In genomic region chr17:62444063-62444462, GRCh38 we compare ENCODE assay signal across 32 cellular contexts.
"Had no signal": no experiment of that assay in that cellular context is flagged by ENCODE, and none has a peak within 500 bp of the region (broad histone marks: within the 10 kb centered on the region; RNA-seq: fewer than 3 reads in every experiment).

No MANE protein-coding gene starts in this region.

- H3K9me3 ChIP-seq: ascending aorta had no signal

- H3K27me3 ChIP-seq: ascending aorta, cardiac muscle cell had no signal

- H3K4me3 ChIP-seq: ascending aorta, cardiac muscle cell had no signal

- ATAC-seq: activated CD4-positive, alpha-beta T cell treated with anti-CD3 and anti-CD28 coated beads for 36 hours; activated CD4-positive, CD25-positive, alpha-beta regulatory T cell treated with anti-CD3 and anti-CD28 coated beads, Interleukin-2, amount 50 U/mL, for 24 hours; activated CD8-positive, alpha-beta memory T cell treated with anti-CD3 and anti-CD28 coated beads, Interleukin-2, amount 10 ng/mL, durations not matched to agents 7 days and 5 days; activated CD8-positive, alpha-beta T cell treated with anti-CD3 and anti-CD28 coated beads, Interleukin-2, amount 10 ng/mL, durations not matched to agents 7 days and 5 days; activated naive CD8-positive, alpha-beta T cell treated with anti-CD3 and anti-CD28 coated beads, Interleukin-2, amount 50 U/mL, for 24 hours had no signal

- H3K4me1 ChIP-seq: ascending aorta had no signal

- H3K27ac ChIP-seq: ascending aorta, cardiac muscle cell, VCaP had no signal

- DNase-seq: activated B cell treated with CpG ODN at 0.5 μM for 24 hours; activated CD4-positive, alpha-beta memory T cell treated with anti-CD3 and anti-CD28 coated beads, Interleukin-2, amount 10 ng/mL, durations not matched to agents 7 days and 5 days; activated CD4-positive, alpha-beta T cell treated with anti-CD3 and anti-CD28 coated beads for 1 hour; activated CD4-positive, alpha-beta T cell treated with anti-CD3 and anti-CD28 coated beads for 36 hours; activated CD4-positive, alpha-beta T cell treated with anti-CD3 and anti-CD28 coated beads for 48 hours; activated CD4-positive, alpha-beta T cell treated with anti-CD3 and anti-CD28 coated beads, Interleukin-2, amount 10 ng/mL, durations not matched to agents 7 days and 5 days; activated CD4-positive, alpha-beta T cell treated with anti-CD3 and anti-CD28 coated beads, Interleukin-2, amount 50 U/mL, for 48 hours; activated CD8-positive, alpha-beta memory T cell treated with anti-CD3 and anti-CD28 coated beads for 24 hours; activated CD8-positive, alpha-beta memory T cell treated with anti-CD3 and anti-CD28 coated beads, Interleukin-2, amount 10 ng/mL, durations not matched to agents 7 days and 5 days; activated CD8-positive, alpha-beta memory T cell treated with anti-CD3 and anti-CD28 coated beads, Interleukin-2, amount 50 U/mL, for 48 hours; activated CD8-positive, alpha-beta T cell treated with anti-CD3 and anti-CD28 coated beads, Interleukin-2, amount 10 ng/mL, durations not matched to agents 7 days and 5 days; activated effector memory CD4-positive, alpha-beta T cell treated with Interleukin-2 at 50 U/mL for 16 hours; activated gamma-delta T cell; activated naive CD4-positive, alpha-beta T cell treated with anti-CD3 and anti-CD28 coated beads, Interleukin-2, amount 10 ng/mL, durations not matched to agents 7 days and 5 days; activated naive CD4-positive, alpha-beta T cell treated with Interleukin-2 at 50 U/mL for 16 hours; activated naive CD8-positive, alpha-beta T cell treated with anti-CD3 and anti-CD28 coated beads, Interleukin-2, amount 10 ng/mL, durations not matched to agents 7 days and 5 days; activated naive CD8-positive, alpha-beta T cell treated with anti-CD3 and anti-CD28 coated beads, Interleukin-2, amount 50 U/mL, for 24 hours; activated T-cell treated with anti-CD3 and anti-CD28 coated beads, Interleukin-2, amount 50 U/mL, for 24 hours; activated T-cell treated with anti-CD3 and anti-CD28 coated beads, Interleukin-2, amount 50 U/mL, for 48 hours; amygdala; anterior cingulate cortex; caudate nucleus; SW 1271; T-helper 1 cell; T-helper 2 cell; T-helper 9 cell had no signal

- FAIRE-seq: bronchial epithelial cell, TTC549 had no signal
